1 cellular context compared by ENCODE assay signal in genomic region chr9:76425677-76426453, GRCh38.
A peak's percentile ranks its signal among the peaks of the same experiment; 100 is the strongest.
TF ChIP-seq lines count a peak whose summit lies in the region.

No MANE protein-coding gene starts in this region.

TF ChIP-seq in K562, 482 proteins besides CTCF, POLR2A, EP300 and RAD21 (continued from another document):
- no peak for TF ChIP-seq RERE (CRISPR knock-in tag; IDR thresholded peaks at IDR 0.05; ENCODE audit: borderline replicate concordance)
- TF ChIP-seq ZNF316 (IDR thresholded peaks at IDR 0.05), result peak; percentile 75
- no peak for TF ChIP-seq MTA2 (IDR thresholded peaks at IDR 0.05; ENCODE audit: low read depth)
- no peak for TF ChIP-seq STAT5B (CRISPR knock-in tag; IDR thresholded peaks at IDR 0.05)
- no peak for TF ChIP-seq CREB1 (IDR thresholded peaks at IDR 0.05)
- TF ChIP-seq CREB1 (CRISPR knock-in tag; IDR thresholded peaks at IDR 0.05), result no peak
- TF ChIP-seq CREB3 (tag; conservative IDR thresholded peaks at IDR 0.05; ENCODE audit: low read depth), result peak; percentile 93
- peak; percentile 75 for TF ChIP-seq MAFG (tag; conservative IDR thresholded peaks at IDR 0.05)
- TF ChIP-seq DPF2 (IDR thresholded peaks at IDR 0.05), result 0 out of 2 replicates have a peak, but pooled peaks have one; percentile 18
- TF ChIP-seq ZNF239 (CRISPR knock-in tag; IDR thresholded peaks at IDR 0.05), result no peak
- no peak for TF ChIP-seq ZBTB2 (IDR thresholded peaks at IDR 0.05)
- TF ChIP-seq HCFC1 (IDR thresholded peaks at IDR 0.05; ENCODE audit: low read depth, low read length), result no peak
- no peak for TF ChIP-seq MYNN (IDR thresholded peaks at IDR 0.05)
- no peak for TF ChIP-seq MYNN (CRISPR knock-in tag; IDR thresholded peaks at IDR 0.05)
- TF ChIP-seq PTBP1 (IDR thresholded peaks at IDR 0.05; ENCODE audit: low read depth, low read length), result no peak
- TF ChIP-seq TEAD2 (tag; IDR thresholded peaks at IDR 0.05), result peak; percentile 75
- TF ChIP-seq NFE2L1 (tag; IDR thresholded peaks at IDR 0.05; ENCODE audit: borderline replicate concordance, low read depth), result peak; percentile 19; the same call in 1 of the 2 replicates
- TF ChIP-seq IRF2 (CRISPR knock-in tag; IDR thresholded peaks at IDR 0.05), result no peak
- peak; percentile 84 for TF ChIP-seq MEF2D (tag; conservative IDR thresholded peaks at IDR 0.05; ENCODE audit: low read depth)
- no peak for TF ChIP-seq ZKSCAN8 (CRISPR knock-in tag; IDR thresholded peaks at IDR 0.05)
- no peak for TF ChIP-seq RFX5 (IDR thresholded peaks at IDR 0.05; ENCODE audit: low read depth, low read length)
